Comparison of ENCODE assay signal across 25 cellular contexts in the genomic region with DNA sequence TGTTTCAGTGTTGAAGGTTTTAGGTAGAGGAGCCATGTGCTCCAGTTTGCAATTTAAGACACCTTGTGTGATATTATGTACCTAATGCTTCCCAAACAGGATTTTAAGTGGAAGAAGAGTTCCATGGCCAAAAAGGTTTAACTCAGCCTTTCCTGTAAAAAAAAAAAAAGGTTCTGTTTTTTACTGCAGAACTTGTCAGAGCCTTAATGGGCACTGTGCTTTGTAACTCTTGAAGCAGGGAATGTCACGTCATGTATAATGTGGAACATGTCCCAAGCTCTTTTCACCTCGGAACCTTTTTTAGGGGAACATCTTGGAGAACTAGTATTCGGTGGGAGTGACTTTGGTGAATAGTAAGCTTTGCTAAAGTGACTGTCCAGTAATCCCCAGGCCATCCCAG. TPM values are rescaled to one million over a fixed set of nuclear protein-coding genes. Genes with fewer than 3 reads are reported as not detected.
DNase-seq lines count a peak whose midpoint lies in the region; ATAC-seq and TF ChIP-seq lines count a peak whose summit lies in the region.
"Had no signal": no experiment of that assay in that cellular context is flagged by ENCODE, and none has a peak within 500 bp of the region (broad histone marks: within the 10 kb centered on the region; RNA-seq: fewer than 3 reads in every experiment).

No MANE protein-coding gene starts in this region.

- no peak overlapping the region for H3K27ac ChIP-seq in smooth muscle cell (ENCODE audit: low read depth)
- H3K27ac ChIP-seq: A549, ascending aorta, cardiac muscle cell, colonic mucosa, parathyroid adenoma, SJSA1 had no signal

- H3K4me1 ChIP-seq in smooth muscle cell (ENCODE audit: low read depth), result peaks cover 12% of the 10 kb centered on the region
- H3K4me1 ChIP-seq: A549, ascending aorta, colonic mucosa, parathyroid adenoma, SJSA1 had no signal

- DNase-seq in activated T-cell treated with anti-CD3 and anti-CD28 coated beads, Interleukin-2, amount 50 U/mL, for 72 hours, result no peak
- no peak for DNase-seq in activated T-cell treated with anti-CD3 and anti-CD28 coated beads, Interleukin-2, amount 50 U/mL, for 4 hours
- no peak for DNase-seq in T-cell
- no peak for DNase-seq in stimulated activated effector memory CD8-positive, alpha-beta T cell treated with anti-CD3 and anti-CD28 coated beads, Interleukin-12 subunit alpha, Interleukin-12 subunit beta, amount 100 ng/mL, for 72 hours (ENCODE audit: low spot score in 2 of 2)
- no peak for DNase-seq in activated gamma-delta T cell (lab: John Stamatoyannopoulos, UW)
- DNase-seq in H4 (ENCODE audit: low spot score), result no peak
- no peak for DNase-seq in smooth muscle cell (lab: John Stamatoyannopoulos, UW; ENCODE audit: unreplicated experiment)
- DNase-seq: colonic mucosa; EL; erythroblast; GOT3; IMR-90; left colon; mucosa of descending colon; NCI-H1694 treated with DMSO at 0.1 percent for 48 hours; NCI-H2171; retina; stimulated activated naive CD4-positive, alpha-beta T cell treated with Interleukin-2 at 50 U/mL for 16 hours had no signal

- peaks cover 3% of the 10 kb centered on the region for H4K20me1 ChIP-seq in smooth muscle cell (ENCODE audit: low read depth)

- intact Hi-C loops in dendritic cell treated with granulocyte-macrophage colony-stimulating factor and Interleukin-4, amounts not matched to agents 40 ng/mL and 50 ng/mL, for 4 days (cut with micrococcal nuclease), result loop anchor here (2.0 to 5.0 kb wide), 5 partner anchors 15 to 129 kb away; a partner anchor contains a TSS

- CTCF ChIA-PET in T-cell (lab: Charles Lee), result interaction anchor here (0.7 to 7.9 kb wide), 10 partner anchors 8 to 484 kb away, joined by 4 to 80 read pairs (median 28); no protein-coding TSS in a partner anchor

- no peak overlapping the region for H3K4me3 ChIP-seq in smooth muscle cell
- H3K4me3 ChIP-seq: A549, ascending aorta, cardiac muscle cell, colonic mucosa, mucosa of descending colon, SJSA1 had no signal

- H3K9ac ChIP-seq in smooth muscle cell (ENCODE audit: low read depth), result no peak overlapping the region
- H3K9ac ChIP-seq: parathyroid adenoma had no signal

- no peak overlapping the region for H3K4me3 Mint-ChIP-seq in activated T-cell treated with anti-CD3 and anti-CD28 coated beads, Interleukin-2, amount 50 U/mL, for 72 hours
- no peak overlapping the region for H3K4me3 Mint-ChIP-seq in activated T-cell treated with anti-CD3 and anti-CD28 coated beads, Interleukin-2, amount 50 U/mL, for 4 hours
- no peak overlapping the region for H3K4me3 Mint-ChIP-seq in T-cell
- no peak overlapping the region for H3K4me3 Mint-ChIP-seq in dendritic cell treated with granulocyte-macrophage colony-stimulating factor and Interleukin-4, amounts not matched to agents 40 ng/mL and 50 ng/mL, for 4 days
- no peak overlapping the region for H3K4me3 Mint-ChIP-seq in stimulated activated effector memory CD8-positive, alpha-beta T cell treated with anti-CD3 and anti-CD28 coated beads, Interleukin-12 subunit alpha, Interleukin-12 subunit beta, amount 100 ng/mL, for 72 hours
- H3K4me3 Mint-ChIP-seq: WTC11 had no signal

- WGBS in smooth muscle cell (ENCODE audit: low lambda C conversion rate), result 96% methylated on average over 3 of the region's 3 CpGs

- H2AFZ ChIP-seq in smooth muscle cell (ENCODE audit: low read depth), result no peak overlapping the region
- H2AFZ ChIP-seq: parathyroid adenoma had no signal

- H3F3A ChIP-seq in smooth muscle cell (ENCODE audit: low read depth), result no peaks in the 10 kb centered on the region

- no peaks in the 10 kb centered on the region for H3K79me2 ChIP-seq in smooth muscle cell (ENCODE audit: low read depth)

- POLR2A ChIA-PET in T-cell (lab: Charles Lee), result interaction anchor here in 1 of 2 donors (0.6 to 1.5 kb wide), 4 partner anchors 16 to 103 kb away, joined by 3 to 12 read pairs (median 4); no protein-coding TSS in a partner anchor

- no peak overlapping the region for H3K4me2 ChIP-seq in smooth muscle cell
- H3K4me2 ChIP-seq: A549 had no signal

- no peaks in the 10 kb centered on the region for H3K27me3 ChIP-seq in smooth muscle cell (ENCODE audit: low read depth)
- H3K27me3 ChIP-seq: ascending aorta, cardiac muscle cell, colonic mucosa, SJSA1 had no signal

- ATAC-seq in activated T-cell treated with anti-CD3 and anti-CD28 coated beads, Interleukin-2, amount 50 U/mL, for 72 hours (replicated peaks in 1 of 2), result no peak
- no peak for ATAC-seq in activated T-cell treated with anti-CD3 and anti-CD28 coated beads, Interleukin-2, amount 50 U/mL, for 4 hours
- no peak for ATAC-seq in T-cell (replicated peaks in 1 of 4)
- ATAC-seq in stimulated activated effector memory CD8-positive, alpha-beta T cell treated with anti-CD3 and anti-CD28 coated beads, Interleukin-12 subunit alpha, Interleukin-12 subunit beta, amount 100 ng/mL, for 72 hours, result no peak
- ATAC-seq: A549, left colon, mucosa of descending colon, WTC11 had no signal

- no peaks in the 10 kb centered on the region for H3K9me3 ChIP-seq in smooth muscle cell (replicated peaks; ENCODE audit: low read depth)
- H3K9me3 ChIP-seq: A549, ascending aorta, colonic mucosa, mucosa of descending colon, SJSA1 had no signal

- no peaks in the 10 kb centered on the region for H3K27me3 Mint-ChIP-seq in activated T-cell treated with anti-CD3 and anti-CD28 coated beads, Interleukin-2, amount 50 U/mL, for 72 hours (ENCODE audit: low read depth)
- no peaks in the 10 kb centered on the region for H3K27me3 Mint-ChIP-seq in activated T-cell treated with anti-CD3 and anti-CD28 coated beads, Interleukin-2, amount 50 U/mL, for 4 hours (ENCODE audit: low read depth)
- H3K27me3 Mint-ChIP-seq in T-cell, result no peaks in the 10 kb centered on the region
- no peaks in the 10 kb centered on the region for H3K27me3 Mint-ChIP-seq in dendritic cell treated with granulocyte-macrophage colony-stimulating factor and Interleukin-4, amounts not matched to agents 40 ng/mL and 50 ng/mL, for 4 days

- peak overlapping the region; percentile 80 for H3K27ac Mint-ChIP-seq in activated T-cell treated with anti-CD3 and anti-CD28 coated beads, Interleukin-2, amount 50 U/mL, for 72 hours
- H3K27ac Mint-ChIP-seq in T-cell, result peak overlapping the region; percentile 62 to 84
- H3K27ac Mint-ChIP-seq in dendritic cell treated with granulocyte-macrophage colony-stimulating factor and Interleukin-4, amounts not matched to agents 40 ng/mL and 50 ng/mL, for 4 days, result peak overlapping the region; percentile 69
- H3K27ac Mint-ChIP-seq in stimulated activated effector memory CD8-positive, alpha-beta T cell treated with anti-CD3 and anti-CD28 coated beads, Interleukin-12 subunit alpha, Interleukin-12 subunit beta, amount 100 ng/mL, for 72 hours, result peak overlapping the region; percentile 85
- H3K27ac Mint-ChIP-seq: WTC11 had no signal

- H3K9me3 Mint-ChIP-seq in activated T-cell treated with anti-CD3 and anti-CD28 coated beads, Interleukin-2, amount 50 U/mL, for 72 hours, result no peaks in the 10 kb centered on the region
- H3K9me3 Mint-ChIP-seq in activated T-cell treated with anti-CD3 and anti-CD28 coated beads, Interleukin-2, amount 50 U/mL, for 4 hours, result no peaks in the 10 kb centered on the region
- no peaks in the 10 kb centered on the region for H3K9me3 Mint-ChIP-seq in T-cell
- H3K9me3 Mint-ChIP-seq in dendritic cell treated with granulocyte-macrophage colony-stimulating factor and Interleukin-4, amounts not matched to agents 40 ng/mL and 50 ng/mL, for 4 days, result no peaks in the 10 kb centered on the region
- H3K9me3 Mint-ChIP-seq in stimulated activated effector memory CD8-positive, alpha-beta T cell treated with anti-CD3 and anti-CD28 coated beads, Interleukin-12 subunit alpha, Interleukin-12 subunit beta, amount 100 ng/mL, for 72 hours, result no peaks in the 10 kb centered on the region
- H3K9me3 Mint-ChIP-seq: WTC11 had no signal

- H3K4me1 Mint-ChIP-seq in activated T-cell treated with anti-CD3 and anti-CD28 coated beads, Interleukin-2, amount 50 U/mL, for 72 hours (ENCODE audit: low read depth), result peaks cover 20% of the 10 kb centered on the region
- peaks cover 33% of the 10 kb centered on the region for H3K4me1 Mint-ChIP-seq in activated T-cell treated with anti-CD3 and anti-CD28 coated beads, Interleukin-2, amount 50 U/mL, for 4 hours (ENCODE audit: low read depth)
- H3K4me1 Mint-ChIP-seq in T-cell, result peaks cover 45 to 63% (median 51%) of the 10 kb centered on the region in 3 donors
- H3K4me1 Mint-ChIP-seq in dendritic cell treated with granulocyte-macrophage colony-stimulating factor and Interleukin-4, amounts not matched to agents 40 ng/mL and 50 ng/mL, for 4 days (ENCODE audit: low read depth), result peaks cover 54% of the 10 kb centered on the region
- H3K4me1 Mint-ChIP-seq in stimulated activated effector memory CD8-positive, alpha-beta T cell treated with anti-CD3 and anti-CD28 coated beads, Interleukin-12 subunit alpha, Interleukin-12 subunit beta, amount 100 ng/mL, for 72 hours, result peaks cover 16% of the 10 kb centered on the region

- H3K36me3 Mint-ChIP-seq in activated T-cell treated with anti-CD3 and anti-CD28 coated beads, Interleukin-2, amount 50 U/mL, for 72 hours (ENCODE audit: insufficient read depth in 2 of 2), result peaks cover 15 to 24% of the 10 kb centered on the region in 2 donors
- H3K36me3 Mint-ChIP-seq in activated T-cell treated with anti-CD3 and anti-CD28 coated beads, Interleukin-2, amount 50 U/mL, for 4 hours (ENCODE audit: insufficient read depth), result peaks cover 66% of the 10 kb centered on the region
- peaks cover 77% of the 10 kb centered on the region for H3K36me3 Mint-ChIP-seq in T-cell
- peaks cover 91% of the 10 kb centered on the region for H3K36me3 Mint-ChIP-seq in dendritic cell treated with granulocyte-macrophage colony-stimulating factor and Interleukin-4, amounts not matched to agents 40 ng/mL and 50 ng/mL, for 4 days (ENCODE audit: low read depth)
- no peaks in the 10 kb centered on the region for H3K36me3 Mint-ChIP-seq in stimulated activated effector memory CD8-positive, alpha-beta T cell treated with anti-CD3 and anti-CD28 coated beads, Interleukin-12 subunit alpha, Interleukin-12 subunit beta, amount 100 ng/mL, for 72 hours

- H3K36me3 ChIP-seq in smooth muscle cell (ENCODE audit: low read depth), result no peaks in the 10 kb centered on the region

- TF ChIP-seq CTCF in smooth muscle cell (IDR thresholded peaks at IDR 0.05; ENCODE audit: borderline replicate concordance, insufficient read depth, poor library complexity, severe bottlenecking), result no peak

RNA-seq across cellular contexts. Expression of a gene that starts 31.6 kb away (rescaled TPM):
- 10 to 100 TPM; 83.4 to 90.3 TPM for total RNA-seq in activated T-cell treated with anti-CD3 and anti-CD28 coated beads, Interleukin-2, amount 50 U/mL, for 72 hours
- 100 to 1,000 TPM; 198 to 222 (median 214) TPM for total RNA-seq in activated T-cell treated with anti-CD3 and anti-CD28 coated beads, Interleukin-2, amount 50 U/mL, for 4 hours
- total RNA-seq in T-cell (10 to 100 TPM; 60.2 to 95.4 (median 73.2) TPM), smooth muscle cell (109 and 113 TPM in 2 replicates)
- 102 and 104 TPM in 2 replicates for total RNA-seq in H4 (2014; rRNA removed; shearing (Covaris generic))
- polyA plus RNA-seq in smooth muscle cell, result 116 and 119 TPM in 2 replicates
